Comparison of ENCODE assay signal across 12 cellular contexts in the genomic region with DNA sequence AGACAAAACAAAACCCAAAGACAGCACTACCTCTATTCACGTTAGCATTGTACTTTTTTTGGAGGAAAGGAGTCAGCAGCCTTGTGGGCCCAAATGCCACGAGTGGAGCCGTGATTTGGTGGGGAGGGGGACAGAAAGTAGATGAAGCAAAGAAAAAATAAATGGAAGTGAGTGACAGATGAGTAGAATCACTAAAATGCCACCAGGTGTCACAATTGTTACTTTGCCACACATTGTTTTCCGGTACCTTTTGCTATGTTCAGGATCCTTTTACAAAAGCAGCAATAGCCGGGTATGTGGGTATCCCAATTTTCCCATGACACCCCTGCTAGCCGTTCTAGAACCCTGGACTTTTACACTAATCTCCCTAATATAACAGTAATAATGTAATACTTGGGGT.
DNase-seq lines count a peak whose midpoint lies in the region; ATAC-seq and TF ChIP-seq lines count a peak whose summit lies in the region.
"Had no signal": no experiment of that assay in that cellular context is flagged by ENCODE, and none has a peak within 500 bp of the region (broad histone marks: within the 10 kb centered on the region; RNA-seq: fewer than 3 reads in every experiment).

No MANE protein-coding gene starts in this region.

- no peaks in the 10 kb centered on the region for H3K27me3 Mint-ChIP-seq in activated naive CD8-positive, alpha-beta T cell
- H3K27me3 Mint-ChIP-seq in activated naive CD8-positive, alpha-beta T cell treated with anti-CD3 and anti-CD28 coated beads for 36 hours, result no peaks in the 10 kb centered on the region
- no peaks in the 10 kb centered on the region for H3K27me3 Mint-ChIP-seq in central memory CD8-positive, alpha-beta T cell

- H3K4me1 Mint-ChIP-seq in activated naive CD8-positive, alpha-beta T cell (ENCODE audit: low read depth), result peaks cover 71% of the 10 kb centered on the region
- H3K4me1 Mint-ChIP-seq in activated naive CD8-positive, alpha-beta T cell treated with anti-CD3 and anti-CD28 coated beads for 36 hours, result peaks cover 54% of the 10 kb centered on the region
- peaks cover 60% of the 10 kb centered on the region for H3K4me1 Mint-ChIP-seq in central memory CD8-positive, alpha-beta T cell
- peaks cover 56% of the 10 kb centered on the region for H3K4me1 Mint-ChIP-seq in stimulated activated effector memory CD8-positive, alpha-beta T cell treated with anti-CD3 and anti-CD28 coated beads, Interleukin-12 subunit alpha, Interleukin-12 subunit beta, amount 100 ng/mL, for 72 hours

- peak overlapping the region; percentile 30 for H3K4me3 Mint-ChIP-seq in activated naive CD8-positive, alpha-beta T cell
- no peak overlapping the region for H3K4me3 Mint-ChIP-seq in activated naive CD8-positive, alpha-beta T cell treated with anti-CD3 and anti-CD28 coated beads for 36 hours
- H3K4me3 Mint-ChIP-seq in central memory CD8-positive, alpha-beta T cell, result no peak overlapping the region
- no peak overlapping the region for H3K4me3 Mint-ChIP-seq in stimulated activated effector memory CD8-positive, alpha-beta T cell treated with anti-CD3 and anti-CD28 coated beads, Interleukin-12 subunit alpha, Interleukin-12 subunit beta, amount 100 ng/mL, for 72 hours

- no peak for DNase-seq in activated naive CD8-positive, alpha-beta T cell treated with anti-CD3 and anti-CD28 coated beads for 36 hours
- no peak for DNase-seq in LNCaP clone FGC (ENCODE audit: low read depth)
- DNase-seq in central memory CD8-positive, alpha-beta T cell (ENCODE audit: low spot score in 2 of 2), result no peak
- DNase-seq in stimulated activated effector memory CD8-positive, alpha-beta T cell treated with anti-CD3 and anti-CD28 coated beads, Interleukin-12 subunit alpha, Interleukin-12 subunit beta, amount 100 ng/mL, for 72 hours (ENCODE audit: low spot score in 2 of 2), result no peak
- no peak for DNase-seq in activated CD8-positive, alpha-beta memory T cell treated with anti-CD3 and anti-CD28 coated beads for 24 hours
- DNase-seq in stimulated activated CD4-positive, alpha-beta T cell treated with anti-CD3 and anti-CD28 coated beads, Interleukin-15, amount 100 ng/mL, for 24 hours, result no peak
- DNase-seq in activated naive CD4-positive, alpha-beta T cell treated with anti-CD3 and anti-CD28 coated beads, Interleukin-2, amount 50 U/mL, for 72 hours (ENCODE audit: low spot score in 2 of 2), result no peak
- DNase-seq: activated CD4-positive, alpha-beta T cell treated with anti-CD3 and anti-CD28 coated beads, Interleukin-2, amount 50 U/mL, for 48 hours; body of pancreas; NCI-H524 treated with DMSO at 0.1 percent for 48 hours had no signal

- no peaks in the 10 kb centered on the region for H3K9me3 Mint-ChIP-seq in activated naive CD8-positive, alpha-beta T cell (ENCODE audit: low read depth)
- no peaks in the 10 kb centered on the region for H3K9me3 Mint-ChIP-seq in activated naive CD8-positive, alpha-beta T cell treated with anti-CD3 and anti-CD28 coated beads for 36 hours
- H3K9me3 Mint-ChIP-seq in central memory CD8-positive, alpha-beta T cell, result no peaks in the 10 kb centered on the region
- H3K9me3 Mint-ChIP-seq in stimulated activated effector memory CD8-positive, alpha-beta T cell treated with anti-CD3 and anti-CD28 coated beads, Interleukin-12 subunit alpha, Interleukin-12 subunit beta, amount 100 ng/mL, for 72 hours, result no peaks in the 10 kb centered on the region
- no peaks in the 10 kb centered on the region for H3K9me3 Mint-ChIP-seq in activated naive CD4-positive, alpha-beta T cell treated with anti-CD3 and anti-CD28 coated beads, Interleukin-2, amount 50 U/mL, for 72 hours

- peak; percentile 55 for TF ChIP-seq CTCF in LNCaP clone FGC (IDR thresholded peaks at IDR 0.05; ENCODE audit: control insufficient read depth, extremely low read depth, insufficient read depth)

- H3K27ac Mint-ChIP-seq in activated naive CD8-positive, alpha-beta T cell, result peak overlapping the region; percentile 16
- no peak overlapping the region for H3K27ac Mint-ChIP-seq in activated naive CD8-positive, alpha-beta T cell treated with anti-CD3 and anti-CD28 coated beads for 36 hours
- H3K27ac Mint-ChIP-seq in central memory CD8-positive, alpha-beta T cell (ENCODE audit: low read depth), result peak overlapping the region; percentile 33
- H3K27ac Mint-ChIP-seq in stimulated activated effector memory CD8-positive, alpha-beta T cell treated with anti-CD3 and anti-CD28 coated beads, Interleukin-12 subunit alpha, Interleukin-12 subunit beta, amount 100 ng/mL, for 72 hours, result peak overlapping the region; percentile 18
- no peak overlapping the region for H3K27ac Mint-ChIP-seq in activated naive CD4-positive, alpha-beta T cell treated with anti-CD3 and anti-CD28 coated beads, Interleukin-2, amount 50 U/mL, for 72 hours

- ATAC-seq in central memory CD8-positive, alpha-beta T cell (replicated peaks; ENCODE audit: extremely low read depth, poor library complexity, severe bottlenecking), result no peak
- no peak for ATAC-seq in stimulated activated effector memory CD8-positive, alpha-beta T cell treated with anti-CD3 and anti-CD28 coated beads, Interleukin-12 subunit alpha, Interleukin-12 subunit beta, amount 100 ng/mL, for 72 hours
- ATAC-seq in activated naive CD4-positive, alpha-beta T cell treated with anti-CD3 and anti-CD28 coated beads, Interleukin-2, amount 50 U/mL, for 72 hours, result no peak
- ATAC-seq: body of pancreas, gastroesophageal sphincter had no signal

- H3K36me3 Mint-ChIP-seq in activated naive CD8-positive, alpha-beta T cell, result peaks cover 4% of the 10 kb centered on the region
- H3K36me3 Mint-ChIP-seq in activated naive CD8-positive, alpha-beta T cell treated with anti-CD3 and anti-CD28 coated beads for 36 hours, result peaks cover 2% of the 10 kb centered on the region
- H3K36me3 Mint-ChIP-seq in central memory CD8-positive, alpha-beta T cell (ENCODE audit: insufficient read depth), result peaks cover 22% of the 10 kb centered on the region
- H3K36me3 Mint-ChIP-seq in stimulated activated effector memory CD8-positive, alpha-beta T cell treated with anti-CD3 and anti-CD28 coated beads, Interleukin-12 subunit alpha, Interleukin-12 subunit beta, amount 100 ng/mL, for 72 hours, result peaks cover 11% of the 10 kb centered on the region
- H3K36me3 Mint-ChIP-seq in activated naive CD4-positive, alpha-beta T cell treated with anti-CD3 and anti-CD28 coated beads, Interleukin-2, amount 50 U/mL, for 72 hours, result peaks cover 6 to 8% of the 10 kb centered on the region in 2 donors

- no peak overlapping the region for H3K4me3 ChIP-seq in LNCaP clone FGC (ENCODE audit: low read depth, low read length)
- H3K4me3 ChIP-seq: body of pancreas, gastroesophageal sphincter had no signal

Comparison
In these comparisons a context has a peak if more than half of its experiments do, and no peak if none do; other contexts are left out.
1. H3K27ac Mint-ChIP-seq: peak in activated naive CD8-positive, alpha-beta T cell (single experiment), central memory CD8-positive, alpha-beta T cell (single experiment) and stimulated activated effector memory CD8-positive, alpha-beta T cell treated with anti-CD3 and anti-CD28 coated beads, Interleukin-12 subunit alpha, Interleukin-12 subunit beta, amount 100 ng/mL, for 72 hours (single experiment); none in activated naive CD8-positive, alpha-beta T cell treated with anti-CD3 and anti-CD28 coated beads for 36 hours (single experiment) and activated naive CD4-positive, alpha-beta T cell treated with anti-CD3 and anti-CD28 coated beads, Interleukin-2, amount 50 U/mL, for 72 hours (0 of 2).